Comparison of ENCODE assay signal across 17 cellular contexts in genomic region chr6:72425003-72425681, GRCh38.
DNase-seq lines count a peak whose midpoint lies in the region; ATAC-seq and TF ChIP-seq lines count a peak whose summit lies in the region.
"Had no signal": no experiment of that assay in that cellular context is flagged by ENCODE, and none has a peak within 500 bp of the region (broad histone marks: within the 10 kb centered on the region; RNA-seq: fewer than 3 reads in every experiment).

No MANE protein-coding gene starts in this region.

- no peak overlapping the region for H3K4me3 ChIP-seq in astrocyte of the spinal cord (ENCODE audit: low read depth, low read length)
- H3K4me3 ChIP-seq: PC-9 had no signal

- TF ChIP-seq CTCF in astrocyte of the spinal cord (IDR thresholded peaks at IDR 0.05; ENCODE audit: low read depth, low read length): no peak

- in situ Hi-C loops in astrocyte of the spinal cord (cut with HindIII; ENCODE audit: low sequenced_read_pairs): no loop called here

- no peak for ATAC-seq in GM21367 (IDR thresholded peaks at IDR 0.05; ENCODE audit: unreplicated experiment)
- ATAC-seq: left lobe of liver; stimulated activated naive CD8-positive, alpha-beta T cell treated with anti-CD3 and anti-CD28 coated beads, Interleukin-15, Interleukin-2, amounts not matched to agents 100 U/mL and 50 U/mL, for 24 hours had no signal

- peak; percentile 81 for DNase-seq in AG20443 (ENCODE audit: low spot score)
- peak; percentile 90 for DNase-seq in LHCN-M2 (ENCODE audit: low read depth)
- DNase-seq in astrocyte of the spinal cord (ENCODE audit: low read depth, low spot score): peak; percentile 81
- peak; percentile 92 for DNase-seq in iris pigment epithelial cell (ENCODE audit: low read depth)
- no peak for DNase-seq in SW480 (ENCODE audit: low spot score)
- DNase-seq in GOT3 (lab: John Stamatoyannopoulos, UW): no peak
- DNase-seq in kidney tubule cell (ENCODE audit: low spot score): no peak
- DNase-seq: C1 segment of cervical spinal cord; cerebellar nuclear complex; DMS79; Karpas-422; NCI-H146; PC-9; stimulated activated CD4-positive, alpha-beta T cell treated with anti-CD3 and anti-CD28 coated beads, Interleukin-12 subunit alpha, Interleukin-12 subunit beta, amount 100 ng/mL, for 4 hours; stimulated activated naive CD8-positive, alpha-beta T cell treated with anti-CD3 and anti-CD28 coated beads, Interleukin-15, Interleukin-2, amounts not matched to agents 100 U/mL and 50 U/mL, for 24 hours had no signal

Comparison
In these comparisons a context has a peak if more than half of its experiments do, and no peak if none do; other contexts are left out.
1. DNase-seq: peak in AG20443 (single experiment), LHCN-M2 (single experiment), astrocyte of the spinal cord (single experiment) and iris pigment epithelial cell (single experiment); none in SW480 (single experiment), GOT3 (single experiment) and kidney tubule cell (single experiment).